In the genomic region with DNA sequence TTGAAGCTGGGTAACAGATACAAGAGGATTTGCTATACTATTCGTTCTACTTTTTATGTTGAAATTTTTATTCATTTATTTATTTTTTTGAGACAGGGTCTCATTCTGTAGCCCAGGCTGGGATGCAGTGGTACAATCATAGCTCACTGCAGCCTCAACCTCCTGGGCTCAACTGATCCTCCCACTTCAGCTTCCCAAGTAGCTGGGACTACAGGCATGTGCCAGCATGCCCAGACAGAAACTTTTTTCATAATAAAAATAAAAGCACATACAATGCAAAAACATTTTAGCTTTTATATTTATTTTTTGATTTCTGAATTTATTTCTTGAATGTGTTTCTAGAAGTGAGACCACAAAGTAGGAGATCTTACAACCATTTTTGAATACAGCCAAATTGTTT, we compare ENCODE assay signal across 33 cellular contexts.
"Had no signal": no experiment of that assay in that cellular context is flagged by ENCODE, and none has a peak within 500 bp of the region (broad histone marks: within the 10 kb centered on the region; RNA-seq: fewer than 3 reads in every experiment).

No MANE protein-coding gene starts in this region.

- DNase-seq: activated B cell treated with CpG ODN at 0.5 μM for 24 hours; activated CD4-positive, alpha-beta T cell treated with anti-CD3 and anti-CD28 coated beads for 48 hours; activated CD4-positive, alpha-beta T cell treated with anti-CD3 and anti-CD28 coated beads, Interleukin-2, amount 50 U/mL, for 1 hour; activated CD4-positive, alpha-beta T cell treated with anti-CD3 and anti-CD28 coated beads, Interleukin-2, amount 50 U/mL, for 48 hours; activated CD8-positive, alpha-beta memory T cell treated with anti-CD3 and anti-CD28 coated beads for 24 hours; activated CD8-positive, alpha-beta T cell treated with anti-CD3 and anti-CD28 coated beads for 36 hours; activated effector memory CD4-positive, alpha-beta T cell treated with Interleukin-2 at 50 U/mL for 16 hours; activated gamma-delta T cell treated with Interleukin-2 at 50 U/mL for 16 hours; activated naive CD4-positive, alpha-beta T cell treated with anti-CD3 and anti-CD28 coated beads, Interleukin-2, amount 50 U/mL, for 16 hours; activated naive CD4-positive, alpha-beta T cell treated with Interleukin-2 at 50 U/mL for 16 hours; activated T-cell treated with anti-CD3 and anti-CD28 coated beads, Interleukin-2, amount 50 U/mL, for 4 hours; amniotic stem cell; anterior cingulate cortex; brain microvascular endothelial cell; central memory CD4-positive, alpha-beta T cell; cerebellar nuclear complex; colonic mucosa; effector CD8-positive, alpha-beta T cell; foreskin fibroblast; gastrocnemius medialis; glutamatergic neuron; heart left ventricle; T-helper 1 cell; T-helper 17 cell; T1000; WERI-Rb-1 had no signal

- H3K36me3 ChIP-seq: brain microvascular endothelial cell, cardiac muscle cell, colonic mucosa, gastrocnemius medialis, heart left ventricle, WERI-Rb-1 had no signal

- H3K4me3 ChIP-seq: cardiac muscle cell, colonic mucosa, gastrocnemius medialis, heart left ventricle had no signal

- ATAC-seq: activated CD4-positive, CD25-positive, alpha-beta regulatory T cell treated with anti-CD3 and anti-CD28 coated beads, Interleukin-2, amount 50 U/mL, for 24 hours; activated CD8-positive, alpha-beta T cell treated with anti-CD3 and anti-CD28 coated beads for 36 hours; activated T-cell treated with anti-CD3 and anti-CD28 coated beads, Interleukin-2, amount 50 U/mL, for 4 hours; activated T-helper 17 cell treated with anti-CD3 and anti-CD28 coated beads, Interleukin-2, amount 50 U/mL, for 72 hours; esophagus mucosa; gastrocnemius medialis; heart left ventricle; T-helper 17 cell had no signal

- H3K27me3 ChIP-seq: brain microvascular endothelial cell, cardiac muscle cell, colonic mucosa, gastrocnemius medialis, heart left ventricle had no signal

- FAIRE-seq: astrocyte, endometrium, endothelial cell of umbilical vein had no signal
